In the genomic region with DNA sequence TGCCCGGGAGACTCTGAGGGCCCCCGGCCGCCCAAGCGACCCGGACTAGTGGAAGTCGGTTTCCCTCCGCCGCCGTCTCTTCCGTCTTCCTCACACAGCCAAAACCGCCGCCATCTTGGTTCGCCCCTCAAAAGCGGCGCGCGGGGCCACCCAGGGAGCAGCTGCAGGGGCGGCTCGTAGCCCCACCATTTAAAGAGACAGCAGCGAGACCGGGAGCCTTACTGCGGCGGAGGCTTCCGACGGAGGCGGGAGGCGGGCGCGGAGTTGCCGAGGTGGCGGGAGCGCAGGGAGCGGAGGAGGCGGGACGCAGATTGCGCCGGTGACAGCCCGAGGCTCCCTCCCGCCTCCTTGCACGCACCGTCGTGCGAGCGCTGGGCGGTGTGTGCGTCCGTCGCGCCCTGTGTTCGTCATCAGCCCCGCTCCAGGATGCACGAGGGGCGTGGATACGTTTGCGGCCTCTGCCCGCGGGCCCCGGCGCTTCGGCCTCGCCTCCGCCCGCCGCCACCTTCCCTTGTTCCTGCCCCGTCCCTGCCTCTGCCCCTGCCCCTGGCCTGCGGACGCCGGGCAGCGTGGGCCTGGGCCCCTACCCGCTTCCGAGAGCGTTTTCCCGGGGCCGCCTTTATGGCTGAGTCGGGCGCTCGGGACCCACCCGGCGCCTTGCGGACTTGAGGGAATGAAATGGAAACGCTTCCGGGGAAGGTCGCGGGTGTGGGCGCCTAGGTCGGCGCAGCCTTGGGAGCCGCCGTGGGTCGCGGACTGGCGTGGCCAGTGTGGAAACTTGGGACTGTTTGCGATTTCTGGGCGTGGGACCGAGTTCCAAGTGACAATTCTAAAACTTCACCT, we compare ENCODE assay signal across 8 cellular contexts. TPM values are rescaled to one million over a fixed set of nuclear protein-coding genes. Genes with fewer than 3 reads are reported as not detected.
DNase-seq lines count a peak whose midpoint lies in the region; ATAC-seq, FAIRE-seq and TF ChIP-seq lines count a peak whose summit lies in the region.

TSS of gene PPP4R3A (minus strand) at position 140 of the 843 bp plus-strand sequence. CDS start 663 bp downstream, outside the sequence.

- peak; percentile 78 for ATAC-seq in GM21526 (IDR thresholded peaks at IDR 0.05; ENCODE audit: low FRiP score, unreplicated experiment)

- FAIRE-seq in D721Med (lab: Jason Lieb, UNC) = no peak

- peaks cover 37% of the 10 kb centered on the region for H3K36me3 ChIP-seq in OCI-LY7 (ENCODE audit: insufficient read depth, low read length)

- H2AFZ ChIP-seq in OCI-LY7 (ENCODE audit: low read length) = peak within 1 kb of the TSS; percentile 88

- no peak for TF ChIP-seq CTCF in D721Med (IDR thresholded peaks at IDR 0.05; ENCODE audit: insufficient read depth, missing control alignments)
- TF ChIP-seq CTCF in OCI-LY7 (conservative IDR thresholded peaks at IDR 0.05; ENCODE audit: low read length) = no peak

- DNase-seq in D721Med (ENCODE audit: insufficient read length, low spot score) (peak; percentile 90), HuH-7.5 (ENCODE audit: low spot score) (peak; percentile 90), OCI-LY7 (ENCODE audit: low spot score) (peak; percentile 96), activated T-cell treated with anti-CD3 and anti-CD28 coated beads for 1 hour (ENCODE audit: low read depth) (peak; percentile 85), epidermal melanocyte (ENCODE audit: insufficient read length, low spot score) (peak; percentile 97)
- peak; percentile 77 to 81 for DNase-seq in stimulated activated CD8-positive, alpha-beta memory T cell treated with anti-CD3 and anti-CD28 coated beads, Interleukin-4, amount 100 ng/mL, for 1 hour (ENCODE audit: low read depth in 2 of 2, low spot score in 1 of 2)

- peaks cover 57% of the 10 kb centered on the region for H3K79me2 ChIP-seq in OCI-LY7 (ENCODE audit: insufficient read depth, low read depth, low read length)

- no peaks in the 10 kb centered on the region for H3K27me3 ChIP-seq in mononuclear cell (ENCODE audit: insufficient read depth, low read length)

- POLR2A ChIA-PET in OCI-LY7 (lab: Charles Lee) = interaction anchor here (0.8 to 1.5 kb wide), 4 partner anchors 11 to 20 kb away, joined by 3 to 7 read pairs (median 3); no protein-coding TSS in a partner anchor

- H4K20me1 ChIP-seq in OCI-LY7 (ENCODE audit: insufficient read depth, low read length) = peaks cover 28% of the 10 kb centered on the region

- peak within 1 kb of the TSS; percentile 87 for H3K27ac ChIP-seq in OCI-LY7 (ENCODE audit: low read depth, low read length, poor library complexity, severe bottlenecking)

- H3K9me2 ChIP-seq in OCI-LY7 (ENCODE audit: insufficient read depth, low read length) = no peaks in the 10 kb centered on the region

- H3K9me3 ChIP-seq in OCI-LY7 (ENCODE audit: low read length) = no peaks in the 10 kb centered on the region
- no peaks in the 10 kb centered on the region for H3K9me3 ChIP-seq in mononuclear cell (ENCODE audit: low read depth, low read length)

- intact Hi-C loops in OCI-LY7 (cut with micrococcal nuclease; ENCODE audit: unreplicated experiment) = loop anchor here (2.0 kb wide), 1 partner anchor 450 kb away; the partner anchor contains the start of gene RPS6KA5

- CTCF ChIA-PET in OCI-LY7 (lab: Charles Lee; ENCODE audit: unreplicated experiment) = no interaction called here

- H3K4me2 ChIP-seq in OCI-LY7 (ENCODE audit: low read length) = peak within 1 kb of the TSS; percentile 91

- TSS peak; percentile 97 for BruUV-seq in OCI-LY7 (replicated peaks; lab: Mats Ljungman, UMichigan)

- H3K4me3 ChIP-seq in OCI-LY7 (ENCODE audit: low read depth, low read length, poor library complexity, severe bottlenecking) (peak within 1 kb of the TSS; percentile 85), mononuclear cell (ENCODE audit: low read length) (peak within 1 kb of the TSS; percentile 90)

- peaks cover 30% of the 10 kb centered on the region for H3K4me1 ChIP-seq in OCI-LY7 (ENCODE audit: insufficient read depth, low read length, poor library complexity, severe bottlenecking)
- H3K4me1 ChIP-seq in mononuclear cell (ENCODE audit: insufficient read depth, low read length) = peaks cover 35% of the 10 kb centered on the region

RNA-seq across cellular contexts. Expression of gene PPP4R3A, which starts in this region (rescaled TPM):
- 80.7 and 84.7 TPM in 2 replicates for total RNA-seq in OCI-LY7 (2014; rRNA removed; shearing (Covaris generic))
- total RNA-seq in OCI-LY7 (2022) (119 and 120 TPM in 2 replicates), mononuclear cell (175 TPM)

Comparison
In these comparisons a context has a peak if more than half of its experiments do, and no peak if none do; other contexts are left out.
1. Peak in every context shown above with its lines: DNase-seq, ATAC-seq, H3K4me3 ChIP-seq and H3K27ac ChIP-seq.